ENCODE assay signal across 1 cellular context in the genomic region with DNA sequence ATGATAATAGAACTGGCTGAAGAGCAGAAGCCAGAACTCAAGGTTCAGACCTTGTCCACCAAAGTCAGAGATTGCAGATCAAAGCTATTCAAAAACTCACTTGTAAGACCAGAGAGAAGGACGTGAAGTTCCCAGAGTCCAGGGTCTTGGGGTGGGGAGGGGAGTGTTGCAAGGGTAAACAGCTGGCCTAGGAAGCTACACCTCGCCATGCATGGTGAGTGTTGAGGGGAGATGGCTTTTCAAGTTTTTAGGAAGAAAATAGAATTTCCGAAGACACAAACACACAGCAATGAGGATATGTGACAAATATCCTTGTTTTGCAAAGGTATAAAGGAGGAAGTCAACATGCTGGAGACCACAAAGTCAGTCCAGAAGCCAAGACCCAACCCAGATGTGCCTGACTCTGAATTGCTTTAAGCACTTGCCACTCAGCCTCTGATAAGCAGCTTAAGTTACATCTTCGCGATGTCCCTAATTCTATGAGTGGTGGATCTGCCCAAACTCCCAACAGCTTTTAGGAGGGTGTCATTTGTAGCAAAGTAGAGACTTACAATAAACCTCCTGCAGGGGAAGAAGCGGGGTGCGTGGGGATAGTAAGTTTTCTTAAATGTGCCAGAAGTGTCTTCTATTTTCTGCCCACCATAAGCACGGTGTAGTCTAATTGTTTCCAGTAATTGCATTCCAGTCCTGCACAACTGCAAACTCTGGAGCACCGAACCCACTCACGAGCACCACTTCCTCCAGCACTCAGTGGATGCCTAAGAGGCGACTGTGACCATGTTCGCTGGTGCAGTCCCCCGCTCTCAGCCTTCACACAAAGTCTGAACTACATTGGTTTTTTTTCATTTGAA.
TF ChIP-seq lines count a peak whose summit lies in the region.

No MANE protein-coding gene starts in this region.

TF ChIP-seq in GM23338, 12 proteins besides CTCF, POLR2A, EP300 and RAD21:
- TF ChIP-seq POLR2AphosphoS5 (IDR thresholded peaks at IDR 0.05; ENCODE audit: low read depth) (no peak), ZNF114 (CRISPR knock-in tag; IDR thresholded peaks at IDR 0.05) (no peak), JUNB (IDR thresholded peaks at IDR 0.05; ENCODE audit: unreplicated experiment) (no peak), STAT1 (IDR thresholded peaks at IDR 0.05; ENCODE audit: unreplicated experiment) (no peak), EZH2 (IDR thresholded peaks at IDR 0.05; ENCODE audit: low read depth, unreplicated experiment) (peak; percentile 56), CREB1 (CRISPR knock-in tag; IDR thresholded peaks at IDR 0.05; ENCODE audit: low read depth) (no peak), EZH2phosphoT487 (IDR thresholded peaks at IDR 0.05; ENCODE audit: unreplicated experiment) (no peak)
- TF ChIP-seq, protein P1, sequence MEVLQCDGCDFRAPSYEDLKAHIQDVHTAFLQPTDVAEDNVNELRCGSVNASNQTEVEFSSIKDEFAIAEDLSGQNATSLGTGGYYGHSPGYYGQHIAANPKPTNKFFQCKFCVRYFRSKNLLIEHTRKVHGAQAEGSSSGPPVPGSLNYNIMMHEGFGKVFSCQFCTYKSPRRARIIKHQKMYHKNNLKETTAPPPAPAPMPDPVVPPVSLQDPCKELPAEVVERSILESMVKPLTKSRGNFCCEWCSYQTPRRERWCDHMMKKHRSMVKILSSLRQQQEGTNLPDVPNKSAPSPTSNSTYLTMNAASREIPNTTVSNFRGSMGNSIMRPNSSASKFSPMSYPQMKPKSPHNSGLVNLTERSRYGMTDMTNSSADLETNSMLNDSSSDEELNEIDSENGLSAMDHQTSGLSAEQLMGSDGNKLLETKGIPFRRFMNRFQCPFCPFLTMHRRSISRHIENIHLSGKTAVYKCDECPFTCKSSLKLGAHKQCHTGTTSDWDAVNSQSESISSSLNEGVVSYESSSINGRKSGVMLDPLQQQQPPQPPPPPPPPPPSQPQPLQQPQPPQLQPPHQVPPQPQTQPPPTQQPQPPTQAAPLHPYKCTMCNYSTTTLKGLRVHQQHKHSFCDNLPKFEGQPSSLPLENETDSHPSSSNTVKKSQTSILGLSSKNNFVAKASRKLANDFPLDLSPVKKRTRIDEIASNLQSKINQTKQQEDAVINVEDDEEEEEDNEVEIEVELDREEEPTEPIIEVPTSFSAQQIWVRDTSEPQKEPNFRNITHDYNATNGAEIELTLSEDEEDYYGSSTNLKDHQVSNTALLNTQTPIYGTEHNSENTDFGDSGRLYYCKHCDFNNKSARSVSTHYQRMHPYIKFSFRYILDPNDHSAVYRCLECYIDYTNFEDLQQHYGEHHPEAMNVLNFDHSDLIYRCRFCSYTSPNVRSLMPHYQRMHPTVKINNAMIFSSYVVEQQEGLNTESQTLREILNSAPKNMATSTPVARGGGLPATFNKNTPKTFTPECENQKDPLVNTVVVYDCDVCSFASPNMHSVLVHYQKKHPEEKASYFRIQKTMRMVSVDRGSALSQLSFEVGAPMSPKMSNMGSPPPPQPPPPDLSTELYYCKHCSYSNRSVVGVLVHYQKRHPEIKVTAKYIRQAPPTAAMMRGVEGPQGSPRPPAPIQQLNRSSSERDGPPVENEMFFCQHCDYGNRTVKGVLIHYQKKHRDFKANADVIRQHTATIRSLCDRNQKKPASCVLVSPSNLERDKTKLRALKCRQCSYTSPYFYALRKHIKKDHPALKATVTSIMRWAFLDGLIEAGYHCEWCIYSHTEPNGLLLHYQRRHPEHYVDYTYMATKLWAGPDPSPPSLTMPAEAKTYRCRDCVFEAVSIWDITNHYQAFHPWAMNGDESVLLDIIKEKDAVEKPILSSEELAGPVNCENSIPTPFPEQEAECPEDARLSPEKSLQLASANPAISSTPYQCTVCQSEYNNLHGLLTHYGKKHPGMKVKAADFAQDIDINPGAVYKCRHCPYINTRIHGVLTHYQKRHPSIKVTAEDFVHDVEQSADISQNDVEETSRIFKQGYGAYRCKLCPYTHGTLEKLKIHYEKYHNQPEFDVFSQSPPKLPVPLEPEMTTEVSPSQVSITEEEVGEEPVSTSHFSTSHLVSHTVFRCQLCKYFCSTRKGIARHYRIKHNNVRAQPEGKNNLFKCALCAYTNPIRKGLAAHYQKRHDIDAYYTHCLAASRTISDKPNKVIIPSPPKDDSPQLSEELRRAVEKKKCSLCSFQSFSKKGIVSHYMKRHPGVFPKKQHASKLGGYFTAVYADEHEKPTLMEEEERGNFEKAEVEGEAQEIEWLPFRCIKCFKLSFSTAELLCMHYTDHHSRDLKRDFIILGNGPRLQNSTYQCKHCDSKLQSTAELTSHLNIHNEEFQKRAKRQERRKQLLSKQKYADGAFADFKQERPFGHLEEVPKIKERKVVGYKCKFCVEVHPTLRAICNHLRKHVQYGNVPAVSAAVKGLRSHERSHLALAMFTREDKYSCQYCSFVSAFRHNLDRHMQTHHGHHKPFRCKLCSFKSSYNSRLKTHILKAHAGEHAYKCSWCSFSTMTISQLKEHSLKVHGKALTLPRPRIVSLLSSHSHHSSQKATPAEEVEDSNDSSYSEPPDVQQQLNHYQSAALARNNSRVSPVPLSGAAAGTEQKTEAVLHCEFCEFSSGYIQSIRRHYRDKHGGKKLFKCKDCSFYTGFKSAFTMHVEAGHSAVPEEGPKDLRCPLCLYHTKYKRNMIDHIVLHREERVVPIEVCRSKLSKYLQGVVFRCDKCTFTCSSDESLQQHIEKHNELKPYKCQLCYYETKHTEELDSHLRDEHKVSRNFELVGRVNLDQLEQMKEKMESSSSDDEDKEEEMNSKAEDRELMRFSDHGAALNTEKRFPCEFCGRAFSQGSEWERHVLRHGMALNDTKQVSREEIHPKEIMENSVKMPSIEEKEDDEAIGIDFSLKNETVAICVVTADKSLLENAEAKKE (CRISPR knock-in tag; IDR thresholded peaks at IDR 0.05) = no peak
- TF ChIP-seq, protein P2, sequence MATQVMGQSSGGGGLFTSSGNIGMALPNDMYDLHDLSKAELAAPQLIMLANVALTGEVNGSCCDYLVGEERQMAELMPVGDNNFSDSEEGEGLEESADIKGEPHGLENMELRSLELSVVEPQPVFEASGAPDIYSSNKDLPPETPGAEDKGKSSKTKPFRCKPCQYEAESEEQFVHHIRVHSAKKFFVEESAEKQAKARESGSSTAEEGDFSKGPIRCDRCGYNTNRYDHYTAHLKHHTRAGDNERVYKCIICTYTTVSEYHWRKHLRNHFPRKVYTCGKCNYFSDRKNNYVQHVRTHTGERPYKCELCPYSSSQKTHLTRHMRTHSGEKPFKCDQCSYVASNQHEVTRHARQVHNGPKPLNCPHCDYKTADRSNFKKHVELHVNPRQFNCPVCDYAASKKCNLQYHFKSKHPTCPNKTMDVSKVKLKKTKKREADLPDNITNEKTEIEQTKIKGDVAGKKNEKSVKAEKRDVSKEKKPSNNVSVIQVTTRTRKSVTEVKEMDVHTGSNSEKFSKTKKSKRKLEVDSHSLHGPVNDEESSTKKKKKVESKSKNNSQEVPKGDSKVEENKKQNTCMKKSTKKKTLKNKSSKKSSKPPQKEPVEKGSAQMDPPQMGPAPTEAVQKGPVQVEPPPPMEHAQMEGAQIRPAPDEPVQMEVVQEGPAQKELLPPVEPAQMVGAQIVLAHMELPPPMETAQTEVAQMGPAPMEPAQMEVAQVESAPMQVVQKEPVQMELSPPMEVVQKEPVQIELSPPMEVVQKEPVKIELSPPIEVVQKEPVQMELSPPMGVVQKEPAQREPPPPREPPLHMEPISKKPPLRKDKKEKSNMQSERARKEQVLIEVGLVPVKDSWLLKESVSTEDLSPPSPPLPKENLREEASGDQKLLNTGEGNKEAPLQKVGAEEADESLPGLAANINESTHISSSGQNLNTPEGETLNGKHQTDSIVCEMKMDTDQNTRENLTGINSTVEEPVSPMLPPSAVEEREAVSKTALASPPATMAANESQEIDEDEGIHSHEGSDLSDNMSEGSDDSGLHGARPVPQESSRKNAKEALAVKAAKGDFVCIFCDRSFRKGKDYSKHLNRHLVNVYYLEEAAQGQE (IDR thresholded peaks at IDR 0.05; ENCODE audit: unreplicated experiment) = no peak
